Comparison of ENCODE assay signal across 15 cellular contexts in the genomic region with DNA sequence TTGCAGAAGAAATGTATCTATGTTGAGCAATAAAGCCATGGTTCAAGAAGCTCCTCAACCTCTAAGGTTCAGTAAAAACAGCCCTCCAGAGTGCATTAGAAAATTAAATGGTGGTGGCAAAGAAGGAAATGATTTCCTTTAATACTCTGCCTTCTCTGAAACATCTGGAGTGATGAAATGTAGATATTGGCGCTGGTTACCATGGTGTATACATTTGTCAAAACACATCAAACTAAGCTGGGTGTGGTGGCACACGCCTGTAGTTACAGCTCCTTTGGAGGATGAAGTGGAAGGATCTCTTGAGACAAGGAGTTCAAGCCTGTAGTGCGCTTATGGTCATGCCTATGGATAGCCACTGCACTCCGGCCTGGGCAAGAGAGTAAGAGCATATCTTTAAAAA. TPM values are rescaled to one million over a fixed set of nuclear protein-coding genes. Genes with fewer than 3 reads are reported as not detected.
DNase-seq lines count a peak whose midpoint lies in the region; ATAC-seq and TF ChIP-seq lines count a peak whose summit lies in the region.
"Had no signal": no experiment of that assay in that cellular context is flagged by ENCODE, and none has a peak within 500 bp of the region (broad histone marks: within the 10 kb centered on the region; RNA-seq: fewer than 3 reads in every experiment).

No MANE protein-coding gene starts in this region.

- no peaks in the 10 kb centered on the region for H3K27me3 Mint-ChIP-seq in dendritic cell treated with granulocyte-macrophage colony-stimulating factor and Interleukin-4, amounts not matched to agents 40 ng/mL and 50 ng/mL, for 4 days
- H3K27me3 Mint-ChIP-seq in activated CD8-positive, alpha-beta memory T cell treated with anti-CD3 and anti-CD28 coated beads, Interleukin-2, amount 10 ng/mL, durations not matched to agents 7 days and 5 days, result peaks cover 15% of the 10 kb centered on the region

- H3K27me3 ChIP-seq in right atrium auricular region, result no peaks in the 10 kb centered on the region

- no peaks in the 10 kb centered on the region for H3K9me3 Mint-ChIP-seq in dendritic cell treated with granulocyte-macrophage colony-stimulating factor and Interleukin-4, amounts not matched to agents 40 ng/mL and 50 ng/mL, for 4 days
- no peaks in the 10 kb centered on the region for H3K9me3 Mint-ChIP-seq in activated CD8-positive, alpha-beta memory T cell treated with anti-CD3 and anti-CD28 coated beads, Interleukin-2, amount 10 ng/mL, durations not matched to agents 7 days and 5 days (ENCODE audit: low read depth)
- H3K9me3 Mint-ChIP-seq: CD4-positive, alpha-beta memory T cell had no signal

- CTCF ChIA-PET in activated CD8-positive, alpha-beta memory T cell treated with anti-CD3 and anti-CD28 coated beads, Interleukin-2, amount 10 ng/mL, durations not matched to agents 7 days and 5 days (lab: Charles Lee), result interaction anchor here (0.9 kb wide), 1 partner anchor 107 kb away, joined by 3 read pairs; no protein-coding TSS in a partner anchor

- no peak overlapping the region for H3K4me3 ChIP-seq in right atrium auricular region

- no peaks in the 10 kb centered on the region for H3K36me3 ChIP-seq in right atrium auricular region

- H3K9me3 ChIP-seq in right atrium auricular region, result no peaks in the 10 kb centered on the region

- peak; percentile 43 for DNase-seq in Right ventricle myocardium inferior (ENCODE audit: missing footprints)
- no peak for DNase-seq in right atrium auricular region (ENCODE audit: low spot score)
- peak; percentile 65 for DNase-seq in fibroblast of the conjunctiva (ENCODE audit: low read depth)
- no peak for DNase-seq in activated CD8-positive, alpha-beta memory T cell treated with anti-CD3 and anti-CD28 coated beads, Interleukin-2, amount 10 ng/mL, durations not matched to agents 7 days and 5 days
- no peak for DNase-seq in Kasumi-1 (lab: John Stamatoyannopoulos, UW)
- DNase-seq in stimulated activated naive CD4-positive, alpha-beta T cell (lab: John Stamatoyannopoulos, UW), result no peak
- DNase-seq: CD4-positive, alpha-beta memory T cell; GF-D8; NCI-H2029; NCI-H524 treated with DMSO at 0.1 percent for 48 hours had no signal

- intact Hi-C loops in Right ventricle myocardium inferior (cut with DNase I), result no loop called here
- intact Hi-C loops in dendritic cell treated with granulocyte-macrophage colony-stimulating factor and Interleukin-4, amounts not matched to agents 40 ng/mL and 50 ng/mL, for 4 days (cut with micrococcal nuclease), result no loop called here

- H3K27ac Mint-ChIP-seq in dendritic cell treated with granulocyte-macrophage colony-stimulating factor and Interleukin-4, amounts not matched to agents 40 ng/mL and 50 ng/mL, for 4 days, result peak overlapping the region; percentile 20
- no peak overlapping the region for H3K27ac Mint-ChIP-seq in activated CD8-positive, alpha-beta memory T cell treated with anti-CD3 and anti-CD28 coated beads, Interleukin-2, amount 10 ng/mL, durations not matched to agents 7 days and 5 days
- H3K27ac Mint-ChIP-seq: CD4-positive, alpha-beta memory T cell had no signal

- ATAC-seq in Right ventricle myocardium inferior (no peak), HG02973 (IDR thresholded peaks at IDR 0.05; ENCODE audit: unreplicated experiment) (no peak)
- no peak for ATAC-seq in activated CD8-positive, alpha-beta memory T cell treated with anti-CD3 and anti-CD28 coated beads, Interleukin-2, amount 10 ng/mL, durations not matched to agents 7 days and 5 days
- ATAC-seq: HepG2 had no signal

- peaks cover 0 to 8% of the 10 kb centered on the region in 2 donors for H3K4me1 ChIP-seq in right atrium auricular region

- H3K36me3 Mint-ChIP-seq in dendritic cell treated with granulocyte-macrophage colony-stimulating factor and Interleukin-4, amounts not matched to agents 40 ng/mL and 50 ng/mL, for 4 days (ENCODE audit: low read depth), result peaks cover 16% of the 10 kb centered on the region
- no peaks in the 10 kb centered on the region for H3K36me3 Mint-ChIP-seq in activated CD8-positive, alpha-beta memory T cell treated with anti-CD3 and anti-CD28 coated beads, Interleukin-2, amount 10 ng/mL, durations not matched to agents 7 days and 5 days
- H3K36me3 Mint-ChIP-seq: CD4-positive, alpha-beta memory T cell had no signal

- no peak overlapping the region for H3K27ac ChIP-seq in right atrium auricular region

- TF ChIP-seq CTCF in right atrium auricular region (IDR thresholded peaks at IDR 0.05), result no peak

- H3K4me1 Mint-ChIP-seq in dendritic cell treated with granulocyte-macrophage colony-stimulating factor and Interleukin-4, amounts not matched to agents 40 ng/mL and 50 ng/mL, for 4 days (ENCODE audit: low read depth), result peaks cover 27% of the 10 kb centered on the region
- H3K4me1 Mint-ChIP-seq in activated CD8-positive, alpha-beta memory T cell treated with anti-CD3 and anti-CD28 coated beads, Interleukin-2, amount 10 ng/mL, durations not matched to agents 7 days and 5 days, result no peaks in the 10 kb centered on the region
- H3K4me1 Mint-ChIP-seq: CD4-positive, alpha-beta memory T cell had no signal

- no peak overlapping the region for H3K4me3 Mint-ChIP-seq in dendritic cell treated with granulocyte-macrophage colony-stimulating factor and Interleukin-4, amounts not matched to agents 40 ng/mL and 50 ng/mL, for 4 days
- no peak overlapping the region for H3K4me3 Mint-ChIP-seq in activated CD8-positive, alpha-beta memory T cell treated with anti-CD3 and anti-CD28 coated beads, Interleukin-2, amount 10 ng/mL, durations not matched to agents 7 days and 5 days
- H3K4me3 Mint-ChIP-seq: CD4-positive, alpha-beta memory T cell had no signal

RNA-seq across cellular contexts. Expression of a gene that starts 6.0 kb away (rescaled TPM):
- total RNA-seq in Right ventricle myocardium inferior (not detected), right atrium auricular region (under 1 TPM in 1 of 2 donors, not detected in 1; 0.35 TPM)
- total RNA-seq in activated CD8-positive, alpha-beta memory T cell treated with anti-CD3 and anti-CD28 coated beads, Interleukin-2, amount 10 ng/mL, durations not matched to agents 7 days and 5 days, result not detected
- total RNA-seq: CD4-positive, alpha-beta memory T cell; H1; OCI-LY7 had no signal

Comparison
In these comparisons a context has a peak if more than half of its experiments do, and no peak if none do; other contexts are left out.
1. DNase-seq: peak in Right ventricle myocardium inferior (single experiment) and fibroblast of the conjunctiva (single experiment); none in right atrium auricular region (single experiment), activated CD8-positive, alpha-beta memory T cell treated with anti-CD3 and anti-CD28 coated beads, Interleukin-2, amount 10 ng/mL, durations not matched to agents 7 days and 5 days (single experiment), Kasumi-1 (0 of 2) and stimulated activated naive CD4-positive, alpha-beta T cell (0 of 6).